In genomic region chr2:174571669-174572323, GRCh38 we compare ENCODE assay signal across 14 cellular contexts. TPM values are rescaled to one million over a fixed set of nuclear protein-coding genes. Genes with fewer than 3 reads are reported as not detected.
DNase-seq lines count a peak whose midpoint lies in the region; ATAC-seq and TF ChIP-seq lines count a peak whose summit lies in the region.
"Had no signal": no experiment of that assay in that cellular context is flagged by ENCODE, and none has a peak within 500 bp of the region (broad histone marks: within the 10 kb centered on the region; RNA-seq: fewer than 3 reads in every experiment).

No MANE protein-coding gene starts in this region.

- no peak overlapping the region for H3K4me3 ChIP-seq in CD8-positive, alpha-beta memory T cell (ENCODE audit: low read length)
- no peak overlapping the region for H3K4me3 ChIP-seq in foreskin fibroblast (ENCODE audit: low read depth in 1 of 2, low read length in 2 of 2)
- no peak overlapping the region for H3K4me3 ChIP-seq in colonic mucosa
- H3K4me3 ChIP-seq: adrenal gland, pancreas had no signal

- no peak for DNase-seq in CD8-positive, alpha-beta memory T cell
- DNase-seq in T-helper 17 cell = no peak
- no peak for DNase-seq in effector memory CD8-positive, alpha-beta T cell
- no peak for DNase-seq in foreskin fibroblast
- no peak for DNase-seq in colonic mucosa
- DNase-seq: adrenal gland, left ventricle myocardium superior, NCI-H1105, NCI-H2171, PC-3 had no signal

- H3K4me3 Mint-ChIP-seq in CD8-positive, alpha-beta memory T cell = peak overlapping the region in 1 of 7 donors; percentile 40
- peak overlapping the region; percentile 33 for H3K4me3 Mint-ChIP-seq in T-helper 17 cell
- H3K4me3 Mint-ChIP-seq in effector memory CD8-positive, alpha-beta T cell = no peak overlapping the region
- H3K4me3 Mint-ChIP-seq in stimulated activated memory B cell treated with anti-CD40 and anti-IgM and Interleukin-4, amounts not matched to agents 10 μg/mL and 1 μg/mL and 100 μg/mL, for 72 hours = no peak overlapping the region

- ATAC-seq in T-helper 17 cell = no peak
- ATAC-seq in effector memory CD8-positive, alpha-beta T cell (replicated peaks) = no peak
- no peak for ATAC-seq in stimulated activated memory B cell treated with anti-CD40 and anti-IgM and Interleukin-4, amounts not matched to agents 10 μg/mL and 1 μg/mL and 100 μg/mL, for 72 hours
- ATAC-seq in HG03108 (IDR thresholded peaks at IDR 0.05; ENCODE audit: unreplicated experiment) = no peak
- ATAC-seq: left ventricle myocardium superior, pancreas, PC-3 had no signal

- no peak overlapping the region for H3K9ac ChIP-seq in colonic mucosa (ENCODE audit: low read depth in 2 of 2, low read length in 2 of 2)
- H3K9ac ChIP-seq: KMS-11 had no signal

- peaks cover 38% of the 10 kb centered on the region for H3K4me1 ChIP-seq in CD8-positive, alpha-beta memory T cell (ENCODE audit: insufficient read depth, low read length)
- no peaks in the 10 kb centered on the region for H3K4me1 ChIP-seq in colonic mucosa
- H3K4me1 ChIP-seq: adrenal gland had no signal

- H3K36me3 ChIP-seq in CD8-positive, alpha-beta memory T cell (ENCODE audit: insufficient read depth, low read length) = peaks cover 69% of the 10 kb centered on the region
- H3K36me3 ChIP-seq in colonic mucosa = no peaks in the 10 kb centered on the region
- H3K36me3 ChIP-seq: pancreas had no signal

- no peak for TF ChIP-seq CTCF in foreskin fibroblast (IDR thresholded peaks at IDR 0.05; ENCODE audit: low read depth, low read length)
- no peak for TF ChIP-seq CTCF in colonic mucosa (IDR thresholded peaks at IDR 0.05)

- H3K36me3 Mint-ChIP-seq in CD8-positive, alpha-beta memory T cell = peaks cover 33 to 99% (median 42%) of the 10 kb centered on the region in 3 donors
- peaks cover 11% of the 10 kb centered on the region for H3K36me3 Mint-ChIP-seq in T-helper 17 cell (ENCODE audit: low read depth)
- peaks cover 97% of the 10 kb centered on the region for H3K36me3 Mint-ChIP-seq in effector memory CD8-positive, alpha-beta T cell (ENCODE audit: insufficient read depth)
- H3K36me3 Mint-ChIP-seq in stimulated activated memory B cell treated with anti-CD40 and anti-IgM and Interleukin-4, amounts not matched to agents 10 μg/mL and 1 μg/mL and 100 μg/mL, for 72 hours = peaks cover 63% of the 10 kb centered on the region

- intact Hi-C loops in colonic mucosa (cut with DNase I) = no loop called here

- no peaks in the 10 kb centered on the region for H3K27me3 ChIP-seq in CD8-positive, alpha-beta memory T cell (ENCODE audit: insufficient read depth, low read length, poor library complexity, severe bottlenecking)
- no peaks in the 10 kb centered on the region for H3K27me3 ChIP-seq in colonic mucosa
- H3K27me3 ChIP-seq: adrenal gland, pancreas had no signal

- peak overlapping the region in 7 of 8 donors; percentile 9 to 95 (median 77) for H3K27ac Mint-ChIP-seq in CD8-positive, alpha-beta memory T cell
- peak overlapping the region; percentile 90 for H3K27ac Mint-ChIP-seq in T-helper 17 cell
- H3K27ac Mint-ChIP-seq in effector memory CD8-positive, alpha-beta T cell = peak overlapping the region; percentile 84 to 93
- H3K27ac Mint-ChIP-seq in stimulated activated memory B cell treated with anti-CD40 and anti-IgM and Interleukin-4, amounts not matched to agents 10 μg/mL and 1 μg/mL and 100 μg/mL, for 72 hours = peak overlapping the region; percentile 58

- no peaks in the 10 kb centered on the region for H3K9me3 Mint-ChIP-seq in CD8-positive, alpha-beta memory T cell
- no peaks in the 10 kb centered on the region for H3K9me3 Mint-ChIP-seq in effector memory CD8-positive, alpha-beta T cell
- no peaks in the 10 kb centered on the region for H3K9me3 Mint-ChIP-seq in stimulated activated memory B cell treated with anti-CD40 and anti-IgM and Interleukin-4, amounts not matched to agents 10 μg/mL and 1 μg/mL and 100 μg/mL, for 72 hours

- CTCF ChIA-PET in CD8-positive, alpha-beta memory T cell (lab: Charles Lee) = interaction anchor here (1.2 to 15.4 kb wide), 3 partner anchors 27 to 114 kb away, joined by 3 to 167 read pairs (median 113); partner anchors contain the start of gene WIPF1

- no peak overlapping the region for H3K27ac ChIP-seq in CD8-positive, alpha-beta memory T cell (ENCODE audit: low read depth, low read length)
- no peak overlapping the region for H3K27ac ChIP-seq in colonic mucosa
- H3K27ac ChIP-seq: adrenal gland, KMS-11, pancreas had no signal

- peaks cover 60 to 82% (median 76%) of the 10 kb centered on the region in 3 donors for H3K4me1 Mint-ChIP-seq in CD8-positive, alpha-beta memory T cell
- H3K4me1 Mint-ChIP-seq in T-helper 17 cell = peaks cover 25% of the 10 kb centered on the region
- peaks cover 39 to 66% of the 10 kb centered on the region in 2 donors for H3K4me1 Mint-ChIP-seq in effector memory CD8-positive, alpha-beta T cell (ENCODE audit: low read depth in 2 of 2)
- peaks cover 34% of the 10 kb centered on the region for H3K4me1 Mint-ChIP-seq in stimulated activated memory B cell treated with anti-CD40 and anti-IgM and Interleukin-4, amounts not matched to agents 10 μg/mL and 1 μg/mL and 100 μg/mL, for 72 hours

- no peaks in the 10 kb centered on the region for H3K9me3 ChIP-seq in CD8-positive, alpha-beta memory T cell (ENCODE audit: low read length)
- no peaks in the 10 kb centered on the region for H3K9me3 ChIP-seq in T-helper 17 cell (ENCODE audit: control insufficient read depth, low read length, poor library complexity, severe bottlenecking)
- H3K9me3 ChIP-seq in colonic mucosa = no peaks in the 10 kb centered on the region
- H3K9me3 ChIP-seq: adrenal gland, pancreas had no signal

- POLR2A ChIA-PET in CD8-positive, alpha-beta memory T cell (lab: Charles Lee) = no interaction called here

- H3K27me3 Mint-ChIP-seq in CD8-positive, alpha-beta memory T cell = no peaks in the 10 kb centered on the region
- no peaks in the 10 kb centered on the region for H3K27me3 Mint-ChIP-seq in T-helper 17 cell
- no peaks in the 10 kb centered on the region for H3K27me3 Mint-ChIP-seq in effector memory CD8-positive, alpha-beta T cell
- no peaks in the 10 kb centered on the region for H3K27me3 Mint-ChIP-seq in stimulated activated memory B cell treated with anti-CD40 and anti-IgM and Interleukin-4, amounts not matched to agents 10 μg/mL and 1 μg/mL and 100 μg/mL, for 72 hours

RNA-seq across cellular contexts. Expression of gene WIPF1, which starts 25.8 kb away (rescaled TPM):
- 100 to 1,000 TPM; 317 to 326 TPM for total RNA-seq in CD8-positive, alpha-beta memory T cell
- 200 TPM for polyA plus RNA-seq in CD8-positive, alpha-beta memory T cell
- 100 to 1,000 TPM; 368 to 424 TPM for total RNA-seq in T-helper 17 cell
- total RNA-seq in colonic mucosa = 10 to 100 TPM in 1 of 2 donors, 1 to 10 TPM in 1; 6.7 to 21.4 TPM

Comparison
In these comparisons a context has a peak if more than half of its experiments do, and no peak if none do; other contexts are left out.
1. RNA of gene WIPF1, which starts 25.8 kb away (total RNA-seq): 368 to 424 TPM in T-helper 17 cell and 317 to 326 TPM in CD8-positive, alpha-beta memory T cell; 6.7 to 21.4 TPM in colonic mucosa; every median in the first group is over 10 times any median in the second.
2. Peak in every context shown above with its lines, with median percentiles within 50 percentile points of each other: H3K27ac Mint-ChIP-seq.